Comparison of ENCODE assay signal across 1 cellular context in genomic region chr17:79774561-79774975, GRCh38.
TF ChIP-seq lines count a peak whose summit lies in the region.

No MANE protein-coding gene starts in this region.

TF ChIP-seq in HepG2, 621 proteins besides CTCF, POLR2A, EP300 and RAD21 (continued from another document and continues in another):
- TF ChIP-seq ZNF280D (CRISPR knock-in tag; IDR thresholded peaks at IDR 0.05) = 0 out of 2 replicates have a peak, but pooled peaks have one; percentile 42
- TF ChIP-seq ZNF136 (CRISPR knock-in tag; IDR thresholded peaks at IDR 0.05; ENCODE audit: low read depth) = no peak
- no peak for TF ChIP-seq BRCA1 (CRISPR knock-in tag; IDR thresholded peaks at IDR 0.05)
- TF ChIP-seq NFE2L2 (IDR thresholded peaks at IDR 0.05; ENCODE audit: low read length) = no peak
- no peak for TF ChIP-seq ZNF101 (CRISPR knock-in tag; IDR thresholded peaks at IDR 0.05; ENCODE audit: borderline replicate concordance, low read depth)
- no peak for TF ChIP-seq ZNF282 (IDR thresholded peaks at IDR 0.05; ENCODE audit: partially characterized antibody)
- peak; percentile 37 for TF ChIP-seq TEAD3 (CRISPR knock-in tag; optimal IDR thresholded peaks at IDR 0.05; ENCODE audit: borderline replicate concordance)
- no peak for TF ChIP-seq RCOR2 (CRISPR knock-in tag; IDR thresholded peaks at IDR 0.05)
- TF ChIP-seq, protein P1, sequence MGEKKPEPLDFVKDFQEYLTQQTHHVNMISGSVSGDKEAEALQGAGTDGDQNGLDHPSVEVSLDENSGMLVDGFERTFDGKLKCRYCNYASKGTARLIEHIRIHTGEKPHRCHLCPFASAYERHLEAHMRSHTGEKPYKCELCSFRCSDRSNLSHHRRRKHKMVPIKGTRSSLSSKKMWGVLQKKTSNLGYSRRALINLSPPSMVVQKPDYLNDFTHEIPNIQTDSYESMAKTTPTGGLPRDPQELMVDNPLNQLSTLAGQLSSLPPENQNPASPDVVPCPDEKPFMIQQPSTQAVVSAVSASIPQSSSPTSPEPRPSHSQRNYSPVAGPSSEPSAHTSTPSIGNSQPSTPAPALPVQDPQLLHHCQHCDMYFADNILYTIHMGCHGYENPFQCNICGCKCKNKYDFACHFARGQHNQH (CRISPR knock-in tag; IDR thresholded peaks at IDR 0.05) = no peak
- TF ChIP-seq ZFP36 (IDR thresholded peaks at IDR 0.05; ENCODE audit: borderline replicate concordance, low read depth, low read length, partially characterized antibody) = peak; percentile 62
- TF ChIP-seq, protein P2, sequence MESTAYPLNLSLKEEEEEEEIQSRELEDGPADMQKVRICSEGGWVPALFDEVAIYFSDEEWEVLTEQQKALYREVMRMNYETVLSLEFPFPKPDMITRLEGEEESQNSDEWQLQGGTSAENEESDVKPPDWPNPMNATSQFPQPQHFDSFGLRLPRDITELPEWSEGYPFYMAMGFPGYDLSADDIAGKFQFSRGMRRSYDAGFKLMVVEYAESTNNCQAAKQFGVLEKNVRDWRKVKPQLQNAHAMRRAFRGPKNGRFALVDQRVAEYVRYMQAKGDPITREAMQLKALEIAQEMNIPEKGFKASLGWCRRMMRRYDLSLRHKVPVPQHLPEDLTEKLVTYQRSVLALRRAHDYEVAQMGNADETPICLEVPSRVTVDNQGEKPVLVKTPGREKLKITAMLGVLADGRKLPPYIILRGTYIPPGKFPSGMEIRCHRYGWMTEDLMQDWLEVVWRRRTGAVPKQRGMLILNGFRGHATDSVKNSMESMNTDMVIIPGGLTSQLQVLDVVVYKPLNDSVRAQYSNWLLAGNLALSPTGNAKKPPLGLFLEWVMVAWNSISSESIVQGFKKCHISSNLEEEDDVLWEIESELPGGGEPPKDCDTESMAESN (CRISPR knock-in tag; conservative IDR thresholded peaks at IDR 0.05) = peak; percentile 68; the same call in 1 of the 2 replicates
- TF ChIP-seq SOX6 (IDR thresholded peaks at IDR 0.05) = no peak
- TF ChIP-seq SOX6 (CRISPR knock-in tag; IDR thresholded peaks at IDR 0.05) = 0 out of 2 replicates have a peak, but pooled peaks have one; percentile 11
- TF ChIP-seq RAD51 (IDR thresholded peaks at IDR 0.05; ENCODE audit: borderline replicate concordance) = no peak
- no peak for TF ChIP-seq ZNF878 (CRISPR knock-in tag; IDR thresholded peaks at IDR 0.05)
- no peak for TF ChIP-seq REL (CRISPR knock-in tag; conservative IDR thresholded peaks at IDR 0.05)
- no peak for TF ChIP-seq ZNF660 (CRISPR knock-in tag; IDR thresholded peaks at IDR 0.05; ENCODE audit: borderline replicate concordance, low read depth)
- no peak for TF ChIP-seq MAFG (CRISPR knock-in tag; IDR thresholded peaks at IDR 0.05)
- TF ChIP-seq GATAD2A (CRISPR knock-in tag; IDR thresholded peaks at IDR 0.05) = peak; percentile 20; the same call in 1 of the 2 replicates
- TF ChIP-seq ATF6 (CRISPR knock-in tag; conservative IDR thresholded peaks at IDR 0.05) = no peak
- no peak for TF ChIP-seq KDM3A (CRISPR knock-in tag; IDR thresholded peaks at IDR 0.05; ENCODE audit: low read depth)
- TF ChIP-seq ZSCAN30 (CRISPR knock-in tag; IDR thresholded peaks at IDR 0.05) = no peak
- TF ChIP-seq SPEN (CRISPR knock-in tag; IDR thresholded peaks at IDR 0.05; ENCODE audit: low read depth) = no peak; the same call in 1 of the 2 replicates
- TF ChIP-seq, protein P3, sequence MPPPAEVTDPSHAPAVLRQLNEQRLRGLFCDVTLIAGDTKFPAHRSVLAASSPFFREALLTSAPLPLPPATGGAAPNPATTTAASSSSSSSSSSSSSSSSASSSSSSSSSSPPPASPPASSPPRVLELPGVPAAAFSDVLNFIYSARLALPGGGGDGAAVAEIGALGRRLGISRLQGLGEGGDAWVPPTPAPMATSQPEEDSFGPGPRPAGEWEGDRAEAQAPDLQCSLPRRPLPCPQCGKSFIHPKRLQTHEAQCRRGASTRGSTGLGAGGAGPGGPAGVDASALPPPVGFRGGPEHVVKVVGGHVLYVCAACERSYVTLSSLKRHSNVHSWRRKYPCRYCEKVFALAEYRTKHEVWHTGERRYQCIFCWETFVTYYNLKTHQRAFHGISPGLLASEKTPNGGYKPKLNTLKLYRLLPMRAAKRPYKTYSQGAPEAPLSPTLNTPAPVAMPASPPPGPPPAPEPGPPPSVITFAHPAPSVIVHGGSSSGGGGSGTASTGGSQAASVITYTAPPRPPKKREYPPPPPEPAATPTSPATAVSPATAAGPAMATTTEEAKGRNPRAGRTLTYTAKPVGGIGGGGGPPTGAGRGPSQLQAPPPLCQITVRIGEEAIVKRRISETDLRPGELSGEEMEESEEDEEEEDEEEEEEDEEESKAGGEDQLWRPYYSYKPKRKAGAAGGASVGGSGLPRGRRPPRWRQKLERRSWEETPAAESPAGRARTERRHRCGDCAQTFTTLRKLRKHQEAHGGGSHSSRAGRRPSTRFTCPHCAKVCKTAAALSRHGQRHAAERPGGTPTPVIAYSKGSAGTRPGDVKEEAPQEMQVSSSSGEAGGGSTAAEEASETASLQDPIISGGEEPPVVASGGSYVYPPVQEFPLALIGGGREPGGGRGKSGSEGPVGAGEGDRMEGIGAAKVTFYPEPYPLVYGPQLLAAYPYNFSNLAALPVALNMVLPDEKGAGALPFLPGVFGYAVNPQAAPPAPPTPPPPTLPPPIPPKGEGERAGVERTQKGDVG (CRISPR knock-in tag; IDR thresholded peaks at IDR 0.05; ENCODE audit: borderline replicate concordance) = no peak
- 0 out of 2 replicates have a peak, but pooled peaks have one; percentile 32 for TF ChIP-seq ZNF607 (CRISPR knock-in tag; IDR thresholded peaks at IDR 0.05; ENCODE audit: borderline replicate concordance)
- no peak for TF ChIP-seq CBFB (CRISPR knock-in tag; IDR thresholded peaks at IDR 0.05)
- TF ChIP-seq ZNF441 (CRISPR knock-in tag; IDR thresholded peaks at IDR 0.05; ENCODE audit: borderline replicate concordance) = peak; percentile 51; the same call in 1 of the 2 replicates
- no peak for TF ChIP-seq FOXP4 (CRISPR knock-in tag; IDR thresholded peaks at IDR 0.05)
- peak; percentile 24; the same call in 1 of the 2 replicates for TF ChIP-seq ZMYM3 (CRISPR knock-in tag; IDR thresholded peaks at IDR 0.05)
- no peak for TF ChIP-seq ZBTB40 (IDR thresholded peaks at IDR 0.05)
- TF ChIP-seq ZBTB40 (CRISPR knock-in tag; IDR thresholded peaks at IDR 0.05) = no peak
- TF ChIP-seq, protein P4, sequence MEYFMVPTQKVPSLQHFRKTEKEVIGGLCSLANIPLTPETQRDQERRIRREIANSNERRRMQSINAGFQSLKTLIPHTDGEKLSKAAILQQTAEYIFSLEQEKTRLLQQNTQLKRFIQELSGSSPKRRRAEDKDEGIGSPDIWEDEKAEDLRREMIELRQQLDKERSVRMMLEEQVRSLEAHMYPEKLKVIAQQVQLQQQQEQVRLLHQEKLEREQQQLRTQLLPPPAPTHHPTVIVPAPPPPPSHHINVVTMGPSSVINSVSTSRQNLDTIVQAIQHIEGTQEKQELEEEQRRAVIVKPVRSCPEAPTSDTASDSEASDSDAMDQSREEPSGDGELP (IDR thresholded peaks at IDR 0.05; ENCODE audit: borderline replicate concordance, low read depth) = peak; percentile 20; the same call in 1 of the 2 replicates
- 0 out of 2 replicates have a peak, but pooled peaks have one; percentile 68 for TF ChIP-seq ZNF550 (CRISPR knock-in tag; IDR thresholded peaks at IDR 0.05; ENCODE audit: borderline replicate concordance)
